In the genomic region with DNA sequence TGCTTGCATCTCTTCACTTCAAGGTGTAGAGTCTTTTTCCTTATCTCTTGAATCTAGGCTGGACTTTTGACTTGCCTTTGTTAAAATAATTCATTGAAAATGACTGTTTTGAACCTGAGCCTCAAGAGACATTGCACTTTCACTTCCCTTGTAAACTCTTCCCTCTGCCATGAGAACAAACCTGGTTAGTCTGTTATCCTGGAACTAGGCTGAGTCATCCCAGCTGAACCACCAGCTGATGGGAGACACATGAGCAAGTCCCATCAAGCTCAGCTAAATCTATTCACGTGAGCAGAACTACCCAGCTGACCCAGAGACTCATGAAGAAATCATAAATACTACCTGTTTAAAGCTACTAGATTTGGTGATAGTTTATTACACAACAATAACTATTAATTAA, we compare ENCODE assay signal across 12 cellular contexts.
DNase-seq lines count a peak whose midpoint lies in the region; ATAC-seq and TF ChIP-seq lines count a peak whose summit lies in the region.
"Had no signal": no experiment of that assay in that cellular context is flagged by ENCODE, and none has a peak within 500 bp of the region (broad histone marks: within the 10 kb centered on the region; RNA-seq: fewer than 3 reads in every experiment).

No MANE protein-coding gene starts in this region.

- no peak overlapping the region for H3K4me3 Mint-ChIP-seq in CD8-positive, alpha-beta T cell
- H3K4me3 Mint-ChIP-seq: activated naive CD8-positive, alpha-beta T cell; B cell had no signal

- H3K4me3 ChIP-seq in brain microvascular endothelial cell (ENCODE audit: low read depth, low read length) (no peak overlapping the region), vagina (no peak overlapping the region)
- H3K4me3 ChIP-seq in CD8-positive, alpha-beta T cell (ENCODE audit: low read depth, low read length) = no peak overlapping the region

- POLR2A ChIA-PET in CD8-positive, alpha-beta T cell (lab: Charles Lee) = no interaction called here

- ATAC-seq in GM21619 (IDR thresholded peaks at IDR 0.05; ENCODE audit: unreplicated experiment) = peak; percentile 73
- peak; percentile 83 for ATAC-seq in HG03378 (IDR thresholded peaks at IDR 0.05; ENCODE audit: unreplicated experiment)
- ATAC-seq in CD8-positive, alpha-beta T cell = no peak

- TF ChIP-seq POLR2A in vagina (IDR thresholded peaks at IDR 0.05) = no peak

- TF ChIP-seq CTCF in brain microvascular endothelial cell (IDR thresholded peaks at IDR 0.05; ENCODE audit: low read depth, low read length, missing control alignments) (no peak), vagina (IDR thresholded peaks at IDR 0.05) (no peak)
- no peak for TF ChIP-seq CTCF in CD8-positive, alpha-beta T cell (IDR thresholded peaks at IDR 0.05)

- DNase-seq in ELF-1 (ENCODE audit: low read depth, low spot score) (peak; percentile 14), brain microvascular endothelial cell (peak; percentile 70), cortex of kidney (lab: John Stamatoyannopoulos, UW) (no peak), vagina (ENCODE audit: extremely low spot score in 2 of 2) (no peak)
- no peak for DNase-seq in CD8-positive, alpha-beta T cell
- DNase-seq in effector CD8-positive, alpha-beta T cell (lab: John Stamatoyannopoulos, UW) = no peak
- DNase-seq: activated CD4-positive, alpha-beta T cell treated with anti-CD3 and anti-CD28 coated beads for 1 hour; stimulated activated CD4-positive, alpha-beta T cell treated with anti-CD3 and anti-CD28 coated beads, Interleukin-2, amount 100 ng/mL, for 24 hours had no signal

- H3K27me3 ChIP-seq in brain microvascular endothelial cell (replicated peaks) (no peaks in the 10 kb centered on the region), vagina (no peaks in the 10 kb centered on the region)
- no peaks in the 10 kb centered on the region for H3K27me3 ChIP-seq in CD8-positive, alpha-beta T cell (ENCODE audit: insufficient read depth, low read length)

- H3K4me1 ChIP-seq in CD8-positive, alpha-beta T cell (ENCODE audit: insufficient read depth, low read length) = no peaks in the 10 kb centered on the region
- H3K4me1 ChIP-seq in vagina = no peaks in the 10 kb centered on the region

- no peaks in the 10 kb centered on the region for H3K4me1 Mint-ChIP-seq in CD8-positive, alpha-beta T cell (ENCODE audit: low read depth)
- H3K4me1 Mint-ChIP-seq: B cell had no signal

- H3K27ac Mint-ChIP-seq in CD8-positive, alpha-beta T cell = no peak overlapping the region
- H3K27ac Mint-ChIP-seq: activated naive CD8-positive, alpha-beta T cell; B cell had no signal

- intact Hi-C loops in CD8-positive, alpha-beta T cell (cut with DNase I, micrococcal nuclease) = no loop called here
- intact Hi-C loops in vagina (cut with DNase I) = no loop called here

- H3K27me3 Mint-ChIP-seq in CD8-positive, alpha-beta T cell (ENCODE audit: low read depth) = no peaks in the 10 kb centered on the region
- H3K27me3 Mint-ChIP-seq: B cell had no signal

- no peaks in the 10 kb centered on the region for H3K36me3 ChIP-seq in brain microvascular endothelial cell (replicated peaks)
- no peaks in the 10 kb centered on the region for H3K36me3 ChIP-seq in CD8-positive, alpha-beta T cell (ENCODE audit: insufficient read depth, low read length)
- H3K36me3 ChIP-seq in vagina = no peaks in the 10 kb centered on the region

- in situ Hi-C loops in brain microvascular endothelial cell (cut with HindIII; ENCODE audit: low pct_ligation_motif_present, low sequenced_read_pairs) = no loop called here

- H3K27ac ChIP-seq in brain microvascular endothelial cell (no peak overlapping the region), vagina (no peak overlapping the region)
- H3K27ac ChIP-seq in CD8-positive, alpha-beta T cell (ENCODE audit: low read depth, low read length) = no peak overlapping the region

- H3K36me3 Mint-ChIP-seq in CD8-positive, alpha-beta T cell = no peaks in the 10 kb centered on the region
- H3K36me3 Mint-ChIP-seq: activated naive CD8-positive, alpha-beta T cell had no signal

- H3K9me3 Mint-ChIP-seq in CD8-positive, alpha-beta T cell = no peaks in the 10 kb centered on the region

- no peaks in the 10 kb centered on the region for H3K9me3 ChIP-seq in CD8-positive, alpha-beta T cell (ENCODE audit: low read length)
- H3K9me3 ChIP-seq in vagina = no peaks in the 10 kb centered on the region

- CTCF ChIA-PET in CD8-positive, alpha-beta T cell (lab: Charles Lee) = no interaction called here

Comparison
In these comparisons a context has a peak if more than half of its experiments do, and no peak if none do; other contexts are left out.
1. DNase-seq: peak in ELF-1 (single experiment) and brain microvascular endothelial cell (single experiment); none in cortex of kidney (single experiment), CD8-positive, alpha-beta T cell (0 of 7), vagina (0 of 2) and effector CD8-positive, alpha-beta T cell (single experiment).